In genomic region chr2:76274154-76274553, GRCh38 we compare ENCODE assay signal across 1 cellular context.
TF ChIP-seq lines count a peak whose summit lies in the region.

No MANE protein-coding gene starts in this region.

TF ChIP-seq in HepG2, 621 proteins besides CTCF, POLR2A, EP300 and RAD21 (continued from another document):
- TF ChIP-seq ZNF318 (CRISPR knock-in tag; IDR thresholded peaks at IDR 0.05) (no peak), CREB1 (IDR thresholded peaks at IDR 0.05) (no peak), CREB1 (CRISPR knock-in tag; IDR thresholded peaks at IDR 0.05) (peak; percentile 21; the same call in 1 of the 2 replicates), NR2F1 (CRISPR knock-in tag; IDR thresholded peaks at IDR 0.05) (peak in 1 of 2 experiments; percentile 58; a peak in 1 of 4 replicates), TP53 (CRISPR knock-in tag; conservative IDR thresholded peaks at IDR 0.05) (no peak), CREM (IDR thresholded peaks at IDR 0.05) (peak; percentile 33; the same call in 1 of the 2 replicates), CREM (CRISPR knock-in tag; IDR thresholded peaks at IDR 0.05) (no peak), ELF3 (CRISPR knock-in tag; IDR thresholded peaks at IDR 0.05) (no peak), PPARG (CRISPR knock-in tag; conservative IDR thresholded peaks at IDR 0.05) (no peak), SIN3A (IDR thresholded peaks at IDR 0.05; ENCODE audit: borderline replicate concordance, low read depth, low read length) (no peak), SSRP1 (CRISPR knock-in tag; IDR thresholded peaks at IDR 0.05) (no peak), NFYB (CRISPR knock-in tag; IDR thresholded peaks at IDR 0.05) (no peak), ZNF781 (CRISPR knock-in tag; IDR thresholded peaks at IDR 0.05; ENCODE audit: borderline replicate concordance, not compliant biosample characterization) (no peak), TCF7 (IDR thresholded peaks at IDR 0.05; ENCODE audit: low read depth) (peak; percentile 63)
- TF ChIP-seq, protein P1, sequence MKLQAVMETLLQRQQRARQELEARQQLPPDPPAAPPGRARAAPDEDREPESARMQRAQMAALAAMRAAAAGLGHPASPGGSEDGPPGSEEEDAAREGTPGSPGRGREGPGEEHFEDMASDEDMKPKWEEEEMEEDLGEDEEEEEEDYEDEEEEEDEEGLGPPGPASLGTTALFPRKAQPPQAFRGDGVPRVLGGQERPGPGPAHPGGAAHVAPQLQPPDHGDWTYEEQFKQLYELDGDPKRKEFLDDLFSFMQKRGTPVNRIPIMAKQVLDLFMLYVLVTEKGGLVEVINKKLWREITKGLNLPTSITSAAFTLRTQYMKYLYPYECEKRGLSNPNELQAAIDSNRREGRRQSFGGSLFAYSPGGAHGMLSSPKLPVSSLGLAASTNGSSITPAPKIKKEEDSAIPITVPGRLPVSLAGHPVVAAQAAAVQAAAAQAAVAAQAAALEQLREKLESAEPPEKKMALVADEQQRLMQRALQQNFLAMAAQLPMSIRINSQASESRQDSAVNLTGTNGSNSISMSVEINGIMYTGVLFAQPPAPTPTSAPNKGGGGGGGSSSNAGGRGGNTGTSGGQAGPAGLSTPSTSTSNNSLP (IDR thresholded peaks at IDR 0.05; ENCODE audit: low read depth, low read length), result peak; percentile 70; the same call in 1 of the 2 replicates
TF ChIP-seq in HepG2: peak in this region for 8.
